20 cellular contexts compared by ENCODE assay signal in the genomic region with DNA sequence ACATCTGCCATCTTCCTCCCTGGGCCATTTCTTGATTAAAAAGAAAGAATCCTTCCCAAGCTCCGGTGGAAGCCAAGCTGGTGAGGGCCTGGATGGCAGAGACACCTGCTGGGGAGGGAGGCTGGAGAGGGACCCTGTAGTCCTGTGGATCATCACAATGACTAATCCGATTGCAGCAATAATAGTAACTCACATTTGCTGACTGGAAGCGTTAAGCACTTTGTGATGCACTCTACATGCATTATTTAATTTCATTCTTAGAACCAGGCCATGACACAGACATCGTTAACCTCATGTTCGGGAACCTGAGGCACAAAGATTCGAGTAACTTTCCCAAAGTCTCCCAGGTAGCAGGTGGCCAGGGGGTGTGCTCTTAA. TPM values are rescaled to one million over a fixed set of nuclear protein-coding genes. Genes with fewer than 3 reads are reported as not detected.
DNase-seq lines count a peak whose midpoint lies in the region; ATAC-seq, FAIRE-seq and TF ChIP-seq lines count a peak whose summit lies in the region.
"Had no signal": no experiment of that assay in that cellular context is flagged by ENCODE, and none has a peak within 500 bp of the region (broad histone marks: within the 10 kb centered on the region; RNA-seq: fewer than 3 reads in every experiment).

No MANE protein-coding gene starts in this region.

- H3K27ac ChIP-seq in lower lobe of right lung: no peak overlapping the region
- H3K27ac ChIP-seq: 22Rv1 had no signal

- intact Hi-C loops in lower lobe of right lung (cut with DNase I): no loop called here
- intact Hi-C loops in Caco-2 (cut with micrococcal nuclease; ENCODE audit: unreplicated experiment): no loop called here

- peaks cover 8% of the 10 kb centered on the region for H3K36me3 Mint-ChIP-seq in Caco-2 (ENCODE audit: insufficient read depth, unreplicated experiment)

- H3K4me3 ChIP-seq in bronchial epithelial cell (ENCODE audit: low read depth, low read length) (no peak overlapping the region), lower lobe of right lung (no peak overlapping the region), Caco-2 (ENCODE audit: low read depth, low read length) (no peak overlapping the region)

- H3K4me3 Mint-ChIP-seq in Caco-2 (ENCODE audit: unreplicated experiment): no peak overlapping the region
- H3K4me3 Mint-ChIP-seq: B cell; CD4-positive, alpha-beta T cell; IgD-negative memory B cell had no signal

- H3K36me3 ChIP-seq in bronchial epithelial cell (ENCODE audit: control insufficient read depth, insufficient read depth, low read length) (no peaks in the 10 kb centered on the region), lower lobe of right lung (no peaks in the 10 kb centered on the region), Caco-2 (ENCODE audit: control insufficient read depth, insufficient read depth, low read length) (no peaks in the 10 kb centered on the region)

- no peaks in the 10 kb centered on the region for H3K9me3 Mint-ChIP-seq in Caco-2 (ENCODE audit: unreplicated experiment)
- H3K9me3 Mint-ChIP-seq: CD4-positive, alpha-beta T cell; IgD-negative memory B cell had no signal

- H3K27me3 ChIP-seq in bronchial epithelial cell (ENCODE audit: control insufficient read depth, insufficient read depth, low read length): no peaks in the 10 kb centered on the region
- no peaks in the 10 kb centered on the region for H3K27me3 ChIP-seq in lower lobe of right lung (ENCODE audit: low read depth)
- H3K27me3 ChIP-seq in Caco-2 (replicated peaks; ENCODE audit: control insufficient read depth, insufficient read depth, low read length): no peaks in the 10 kb centered on the region

- no peak for ATAC-seq in lower lobe of right lung

- CTCF ChIA-PET in Caco-2 (lab: Charles Lee): interaction anchor here (1.2 kb wide), 1 partner anchor 385 kb away, joined by 4 read pairs; no protein-coding TSS in a partner anchor

- TF ChIP-seq CTCF in bronchial epithelial cell (IDR thresholded peaks at IDR 0.05; ENCODE audit: insufficient read depth, low read length, severe bottlenecking) (no peak), lower lobe of right lung (IDR thresholded peaks at IDR 0.05) (no peak), Caco-2 (IDR thresholded peaks at IDR 0.05; ENCODE audit: insufficient read depth in 1 of 2, low read depth in 1 of 2, low read length in 1 of 2, severe bottlenecking in 1 of 2, unreplicated experiment in 1 of 2) (no peak)

- FAIRE-seq in bronchial epithelial cell (lab: Jason Lieb, UNC): no peak
- FAIRE-seq: GM19239, RCC 7860 had no signal

- BruUV-seq in Caco-2 (replicated peaks; lab: Mats Ljungman, UMichigan): no TSS peak

- H3K27ac Mint-ChIP-seq in Caco-2 (ENCODE audit: unreplicated experiment): no peak overlapping the region
- H3K27ac Mint-ChIP-seq: B cell; CD4-positive, alpha-beta T cell had no signal

- H3K27me3 Mint-ChIP-seq in Caco-2 (ENCODE audit: insufficient read depth, unreplicated experiment): no peaks in the 10 kb centered on the region

- H3K4me1 Mint-ChIP-seq in Caco-2 (ENCODE audit: low read depth, unreplicated experiment): no peaks in the 10 kb centered on the region

- POLR2A ChIA-PET in Caco-2 (lab: Charles Lee): no interaction called here

- peaks cover 10% of the 10 kb centered on the region for H3K4me1 ChIP-seq in lower lobe of right lung
- H3K4me1 ChIP-seq in Caco-2: peaks cover 5% of the 10 kb centered on the region; the same call in 1 of the 2 replicates

- H3K9me3 ChIP-seq in lower lobe of right lung (no peaks in the 10 kb centered on the region), Caco-2 (no peaks in the 10 kb centered on the region)

- DNase-seq in NCI-H82 (lab: John Stamatoyannopoulos, UW) (peak; percentile 49), NCI-H82 treated with DMSO at 0.1 percent for 48 hours (lab: John Stamatoyannopoulos, UW; ENCODE audit: unreplicated experiment) (no peak), bronchial epithelial cell (ENCODE audit: low read depth) (peak; percentile 15), lower lobe of right lung (peak; percentile 6), NCI-H1436 treated with DMSO at 0.1 percent for 48 hours (lab: John Stamatoyannopoulos, UW) (no peak), ureter (ENCODE audit: low spot score) (no peak), Caco-2 (no peak)
- DNase-seq in stimulated activated CD4-positive, alpha-beta T cell treated with anti-CD3 and anti-CD28 coated beads, Interleukin-2, amount 100 ng/mL, for 48 hours: no peak
- DNase-seq: CD4-positive, alpha-beta T cell; H7; Kasumi-1; NCI-H1417; NCI-H2029 treated with DMSO at 0.1 percent for 48 hours; NCI-H510A; SHP77 had no signal

RNA-seq across cellular contexts. Expression of gene TBX2, which starts 13.8 kb away (rescaled TPM):
- total RNA-seq in bronchial epithelial cell (0.26 TPM in 1 of 2 replicates, not detected in the other), lower lobe of right lung (83.3 TPM), ureter (266 TPM), Caco-2 (2022) (8.9 and 11.5 TPM in 2 replicates)
- total RNA-seq: B cell, H7 had no signal

Comparison
In these comparisons a context has a peak if more than half of its experiments do, and no peak if none do; other contexts are left out.
1. DNase-seq: peak in NCI-H82 (single experiment), bronchial epithelial cell (single experiment) and lower lobe of right lung (single experiment); none in NCI-H82 treated with DMSO at 0.1 percent for 48 hours (single experiment), NCI-H1436 treated with DMSO at 0.1 percent for 48 hours (single experiment), stimulated activated CD4-positive, alpha-beta T cell treated with anti-CD3 and anti-CD28 coated beads, Interleukin-2, amount 100 ng/mL, for 48 hours (0 of 2), ureter (single experiment) and Caco-2 (0 of 2).